Comparison of ENCODE assay signal across 15 cellular contexts in genomic region chr5:39670391-39670790, GRCh38.
DNase-seq lines count a peak whose midpoint lies in the region; ATAC-seq, FAIRE-seq and TF ChIP-seq lines count a peak whose summit lies in the region.
"Had no signal": no experiment of that assay in that cellular context is flagged by ENCODE, and none has a peak within 500 bp of the region (broad histone marks: within the 10 kb centered on the region; RNA-seq: fewer than 3 reads in every experiment).

No MANE protein-coding gene starts in this region.

- no peak overlapping the region for H3K56ac ChIP-seq in H1 (replicated peaks; ENCODE audit: insufficient read length, low read depth, low read length)

- no peak overlapping the region for H3K4me3 ChIP-seq in HUES6 (ENCODE audit: low read depth, low read length)
- no peak overlapping the region for H3K4me3 ChIP-seq in H1 (ENCODE audit: extremely low read depth in 1 of 4, insufficient read depth in 2 of 4, low read depth in 3 of 4, low read length in 4 of 4)
- H3K4me3 ChIP-seq in neuronal stem cell (ENCODE audit: low read length in 2 of 2): no peak overlapping the region
- H3K4me3 ChIP-seq: A549, GM12878, GM23248 had no signal

- no peak overlapping the region for H2BK20ac ChIP-seq in H1 (ENCODE audit: low read length)

- H4K91ac ChIP-seq in H1 (replicated peaks; ENCODE audit: insufficient read length, low read length) (no peak overlapping the region), neuronal stem cell (ENCODE audit: low read depth, low read length, poor library complexity) (no peak overlapping the region)

- H3K27me3 Mint-ChIP-seq in T-helper 2 cell treated with Interferon-gamma antibody and Interleukin-4, amounts not matched to agents 5 μg/mL and 100 μg/mL, for 36 hours (ENCODE audit: low read depth): peaks cover 25% of the 10 kb centered on the region

- no peak overlapping the region; a peak in 1 of 4 replicates for H3K4me2 ChIP-seq in H1 (ENCODE audit: insufficient read depth in 1 of 2, low read depth in 2 of 2, low read length in 2 of 2)
- no peak overlapping the region for H3K4me2 ChIP-seq in neuronal stem cell (ENCODE audit: insufficient read depth, low read length, poor library complexity, severe bottlenecking)
- H3K4me2 ChIP-seq: A549 had no signal

- H3K4ac ChIP-seq in H1 (replicated peaks; ENCODE audit: insufficient read length, low read depth, low read length): no peak overlapping the region
- H3K4ac ChIP-seq in neuronal stem cell (ENCODE audit: low read length): no peak overlapping the region

- H2BK5ac ChIP-seq in H1 (ENCODE audit: low read depth, low read length) (no peak overlapping the region), neuronal stem cell (ENCODE audit: low read length) (no peak overlapping the region)

- H3K27ac ChIP-seq in HUES6 (ENCODE audit: low read depth, low read length): peak overlapping the region; percentile 41; the same call in 1 of the 2 replicates
- H3K27ac ChIP-seq in H1 (ENCODE audit: low read depth, low read length): no peak overlapping the region
- H3K27ac ChIP-seq in neuronal stem cell (replicated peaks; ENCODE audit: low read length): no peak overlapping the region
- H3K27ac ChIP-seq: A549, C4-2B, GM23248 had no signal

- peak; percentile 71 for FAIRE-seq in H1 (lab: Jason Lieb, UNC)
- FAIRE-seq: A549, GM12878, GM18507 had no signal

- no peak for TF ChIP-seq POLR2A in H1 (IDR thresholded peaks at IDR 0.05; ENCODE audit: control extremely low read depth in 1 of 2, low read depth in 2 of 2, low read length in 2 of 2)

- H2AK5ac ChIP-seq in H1 (ENCODE audit: low read depth, low read length) (no peak overlapping the region), neuronal stem cell (ENCODE audit: low read depth, low read length) (no peak overlapping the region)

- H3K9ac ChIP-seq in HUES6 (ENCODE audit: low read length): no peak overlapping the region
- no peak overlapping the region for H3K9ac ChIP-seq in H1 (replicated peaks in 1 of 4; ENCODE audit: extremely low read depth in 1 of 4, low read depth in 3 of 4, low read length in 3 of 4)
- no peak overlapping the region for H3K9ac ChIP-seq in neuronal stem cell (ENCODE audit: low read depth, low read length, poor library complexity)
- H3K9ac ChIP-seq: GM23248 had no signal

- H3K4me1 Mint-ChIP-seq in T-helper 2 cell treated with Interferon-gamma antibody and Interleukin-4, amounts not matched to agents 5 μg/mL and 100 μg/mL, for 36 hours (ENCODE audit: low read depth): no peaks in the 10 kb centered on the region
- H3K4me1 Mint-ChIP-seq: CD4-positive, alpha-beta memory T cell had no signal

- no peaks in the 10 kb centered on the region for H3K27me3 ChIP-seq in HUES6 (ENCODE audit: control insufficient read depth, insufficient read depth, low read length)
- H3K27me3 ChIP-seq in H1 (replicated peaks in 1 of 4; ENCODE audit: control insufficient read depth in 3 of 4, extremely low read depth in 1 of 4, insufficient read depth in 3 of 4, low read length in 3 of 4): no peaks in the 10 kb centered on the region
- no peaks in the 10 kb centered on the region for H3K27me3 ChIP-seq in neuronal stem cell (ENCODE audit: control insufficient read depth in 3 of 3, insufficient read depth in 3 of 3, low read depth in 1 of 3, low read length in 3 of 3)
- H3K27me3 ChIP-seq: BE2C had no signal

- CTCF ChIA-PET in H1 (lab: Charles Lee; ENCODE audit: partially characterized antibody): interaction anchor here (1.4 kb wide), 1 partner anchor 100 kb away, joined by 3 read pairs; no protein-coding TSS in a partner anchor

- WGBS in H1 (ENCODE audit: extremely low coverage in 1 of 2, insufficient coverage in 1 of 2, insufficient read length in 1 of 2, insufficient replicate concordance in 2 of 2, low coverage in 1 of 2, low lambda C conversion rate in 2 of 2, missing lambda C conversion rate in 1 of 2), 2 experiments: 68% methylated on average over 6 of the region's 6 CpGs; no CpG with 5 or more reads in 1 of the 2 experiments
- WGBS in neuronal stem cell (ENCODE audit: extremely low coverage in 2 of 2, insufficient read length in 2 of 2, insufficient replicate concordance in 1 of 2), 2 donors: no CpG with 5 or more reads among the region's 6 CpGs

- H3K36me3 Mint-ChIP-seq in T-helper 2 cell treated with Interferon-gamma antibody and Interleukin-4, amounts not matched to agents 5 μg/mL and 100 μg/mL, for 36 hours (ENCODE audit: low read depth): no peaks in the 10 kb centered on the region
- H3K36me3 Mint-ChIP-seq: CD4-positive, alpha-beta memory T cell had no signal

- H2BK120ac ChIP-seq in H1 (replicated peaks; ENCODE audit: low read depth, low read length) (no peak overlapping the region), neuronal stem cell (ENCODE audit: low read depth, low read length) (no peak overlapping the region)

- H3K36me3 ChIP-seq in HUES6 (ENCODE audit: control insufficient read depth, insufficient read depth, low read length): no peaks in the 10 kb centered on the region
- no peaks in the 10 kb centered on the region for H3K36me3 ChIP-seq in H1 (ENCODE audit: control insufficient read depth in 2 of 4, insufficient read depth in 4 of 4, low read length in 3 of 4)
- no peaks in the 10 kb centered on the region for H3K36me3 ChIP-seq in neuronal stem cell (replicated peaks in 1 of 2; ENCODE audit: control insufficient read depth in 2 of 2, insufficient read depth in 2 of 2, low read length in 2 of 2)
- H3K36me3 ChIP-seq: BE2C had no signal

- H2BK12ac ChIP-seq in H1 (ENCODE audit: low read depth, low read length) (no peak overlapping the region), neuronal stem cell (ENCODE audit: low read length) (no peak overlapping the region)

- H3K9me3 ChIP-seq in HUES6 (ENCODE audit: control insufficient read depth, insufficient read depth, low read depth, low read length) (peaks cover 2% of the 10 kb centered on the region; the same call in 1 of the 2 replicates), H1 (ENCODE audit: insufficient read depth in 2 of 2, low read depth in 1 of 2, low read length in 1 of 2) (peaks cover 0 to 3% of the 10 kb centered on the region in 2 experiments; a peak in 1 of 4 replicates), neuronal stem cell (replicated peaks in 1 of 2; ENCODE audit: control insufficient read depth in 2 of 2, insufficient read depth in 1 of 2, low read depth in 1 of 2, low read length in 2 of 2) (peaks cover 0 to 2% of the 10 kb centered on the region in 2 donors)
- H3K9me3 ChIP-seq: A549, BE2C had no signal

- no peak overlapping the region for H3K4me3 Mint-ChIP-seq in T-helper 2 cell treated with Interferon-gamma antibody and Interleukin-4, amounts not matched to agents 5 μg/mL and 100 μg/mL, for 36 hours
- H3K4me3 Mint-ChIP-seq: CD4-positive, alpha-beta memory T cell had no signal

- H2AFZ ChIP-seq in H1 (ENCODE audit: low read length) (no peak overlapping the region), neuronal stem cell (ENCODE audit: low read length) (no peak overlapping the region)
- H2AFZ ChIP-seq: GM23248 had no signal

- H4K20me1 ChIP-seq in H1 (replicated peaks in 1 of 2; ENCODE audit: control insufficient read depth in 1 of 2, insufficient read depth in 2 of 2, low read length in 2 of 2): no peaks in the 10 kb centered on the region

- no peak for DNase-seq in H1 (ENCODE audit: low read depth in 1 of 2, low spot score in 2 of 2)
- DNase-seq in neuronal stem cell (ENCODE audit: low spot score): peak; percentile 23
- DNase-seq in T-helper 2 cell treated with Interferon-gamma antibody and Interleukin-4, amounts not matched to agents 5 μg/mL and 100 μg/mL, for 36 hours (ENCODE audit: low spot score): no peak
- no peak for DNase-seq in glomerular visceral epithelial cell (ENCODE audit: extremely low spot score)
- DNase-seq: BE2C; CD4-positive, alpha-beta memory T cell; DMS79; GM23248 had no signal

- H2BK15ac ChIP-seq in H1 (ENCODE audit: low read length) (no peak overlapping the region), neuronal stem cell (ENCODE audit: low read length) (no peak overlapping the region)

- H3K27ac Mint-ChIP-seq in T-helper 2 cell treated with Interferon-gamma antibody and Interleukin-4, amounts not matched to agents 5 μg/mL and 100 μg/mL, for 36 hours: no peak overlapping the region

- H3K18ac ChIP-seq in H1 (ENCODE audit: extremely low read depth, low read length) (no peak overlapping the region), neuronal stem cell (ENCODE audit: low read length) (no peak overlapping the region)

- no peak for TF ChIP-seq RAD21 in H1 (IDR thresholded peaks at IDR 0.05 in 1 of 2, conservative IDR thresholded peaks at IDR 0.05 in 1 of 2; ENCODE audit: low read depth in 2 of 2, low read length in 2 of 2)

- no peak for TF ChIP-seq CTCF in H1 (IDR thresholded peaks at IDR 0.05; ENCODE audit: control extremely low read depth in 1 of 3, insufficient read depth in 1 of 3, low read depth in 1 of 3, low read length in 3 of 3)

- POLR2A ChIA-PET in H1 (lab: Charles Lee; ENCODE audit: partially characterized antibody): no interaction called here

- H3K79me2 ChIP-seq in H1 (ENCODE audit: control insufficient read depth in 1 of 2, insufficient read depth in 2 of 2, low read length in 2 of 2): no peaks in the 10 kb centered on the region

- ATAC-seq in HG03280 (IDR thresholded peaks at IDR 0.05; ENCODE audit: unreplicated experiment): no peak
- ATAC-seq: A549, GM12878, HCT116 had no signal

- H3K79me1 ChIP-seq in H1 (ENCODE audit: low read depth, low read length): no peaks in the 10 kb centered on the region
- H3K79me1 ChIP-seq in neuronal stem cell (ENCODE audit: low read depth, low read length): no peaks in the 10 kb centered on the region

- H3K14ac ChIP-seq in H1 (ENCODE audit: insufficient read length) (no peak overlapping the region), neuronal stem cell (ENCODE audit: low read length) (no peak overlapping the region)

- no peaks in the 10 kb centered on the region for H3K9me3 Mint-ChIP-seq in T-helper 2 cell treated with Interferon-gamma antibody and Interleukin-4, amounts not matched to agents 5 μg/mL and 100 μg/mL, for 36 hours
- H3K9me3 Mint-ChIP-seq: CD4-positive, alpha-beta memory T cell had no signal

- H3K4me1 ChIP-seq in HUES6 (ENCODE audit: control insufficient read depth, insufficient read depth, low read length) (no peaks in the 10 kb centered on the region; the same call in 1 of the 2 replicates), H1 (replicated peaks in 1 of 4; ENCODE audit: control insufficient read depth in 3 of 4, insufficient read depth in 4 of 4, low read length in 3 of 4) (no peaks in the 10 kb centered on the region), neuronal stem cell (ENCODE audit: control insufficient read depth in 2 of 2, insufficient read depth in 1 of 2, low read depth in 1 of 2, low read length in 2 of 2) (peaks cover 0 to 3% of the 10 kb centered on the region in 2 donors)
- H3K4me1 ChIP-seq: A549, BE2C had no signal

- TF ChIP-seq EP300 in H1 (IDR thresholded peaks at IDR 0.05; ENCODE audit: borderline replicate concordance in 1 of 2, low read depth in 2 of 2, low read length in 2 of 2): peak in 1 of 2 experiments; percentile 48; a peak in 1 of 3 replicates

- H3K23ac ChIP-seq in H1 (ENCODE audit: insufficient read length) (no peak overlapping the region), neuronal stem cell (ENCODE audit: low read depth, low read length, poor library complexity) (no peak overlapping the region)

- H4K8ac ChIP-seq in H1 (ENCODE audit: extremely low read depth, insufficient read depth, low read length) (no peak overlapping the region), neuronal stem cell (ENCODE audit: low read depth, low read length) (no peak overlapping the region)

- H4K5ac ChIP-seq in H1 (ENCODE audit: insufficient read length, low read depth, low read length): no peak overlapping the region

- H3K23me2 ChIP-seq in H1 (ENCODE audit: low read depth, low read length): no peaks in the 10 kb centered on the region
